8 cellular contexts compared by ENCODE assay signal in the genomic region with DNA sequence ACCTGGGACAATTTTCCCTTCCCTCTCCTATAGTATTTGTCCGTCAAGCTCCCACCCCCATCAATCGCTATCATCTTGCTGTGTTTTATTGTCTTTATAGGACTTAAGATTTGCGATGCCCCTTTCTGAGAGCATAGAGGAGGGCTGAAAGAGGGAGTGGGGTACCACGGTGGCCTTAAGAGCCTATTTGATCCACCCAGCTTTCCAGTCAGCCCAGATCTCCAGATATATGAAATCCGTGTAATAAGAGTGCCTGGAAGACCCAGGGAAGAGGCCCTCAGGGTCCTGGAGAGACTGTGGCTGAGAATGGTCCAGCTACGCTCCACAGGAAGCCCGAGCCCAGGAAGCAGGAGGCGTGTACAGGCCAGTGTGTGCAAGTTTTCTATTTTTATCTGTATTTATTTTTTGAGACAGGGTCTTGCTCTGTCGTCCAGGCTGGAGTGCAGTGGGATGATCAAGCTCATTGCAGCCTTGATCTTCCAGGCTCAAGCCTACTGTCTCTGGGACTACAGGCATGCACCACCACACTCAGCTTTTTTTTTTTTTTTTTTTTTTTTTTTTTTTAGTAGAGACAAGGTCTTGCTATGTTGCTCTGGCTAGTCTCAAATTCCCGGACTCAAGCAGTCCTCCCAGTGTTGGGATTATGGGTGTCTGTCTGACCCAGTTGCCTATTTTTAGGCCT. TPM values are rescaled to one million over a fixed set of nuclear protein-coding genes. Genes with fewer than 3 reads are reported as not detected.
A peak's percentile ranks its signal among the peaks of the same experiment; 100 is the strongest.
DNase-seq lines count a peak whose midpoint lies in the region; ATAC-seq and TF ChIP-seq lines count a peak whose summit lies in the region.

No MANE protein-coding gene starts in this region.

- DNase-seq in DMS53 (lab: John Stamatoyannopoulos, UW): peak; percentile 34
- no peak for DNase-seq in DMS53 treated with DMSO at 0.1 percent for 48 hours (lab: John Stamatoyannopoulos, UW; ENCODE audit: unreplicated experiment)
- no peak for DNase-seq in WERI-Rb-1
- DNase-seq in hepatocyte (ENCODE audit: low spot score): no peak
- no peak for DNase-seq in stimulated activated naive B cell treated with anti-CD40 and anti-IgM and Interleukin-4, amounts not matched to agents 10 μg/mL and 1 μg/mL and 100 μg/mL, for 72 hours
- DNase-seq in GM13976 (ENCODE audit: low spot score): no peak
- no peak for DNase-seq in globus pallidus (ENCODE audit: low spot score)
- no peak for DNase-seq in PC-9

- peaks cover 17 to 42% of the 10 kb centered on the region in 2 donors for H3K4me1 Mint-ChIP-seq in stimulated activated naive B cell treated with anti-CD40 and anti-IgM and Interleukin-4, amounts not matched to agents 10 μg/mL and 1 μg/mL and 100 μg/mL, for 72 hours

- peaks cover 23% of the 10 kb centered on the region for H3F3A ChIP-seq in PC-9 (ENCODE audit: insufficient read depth, low read depth)

- peak overlapping the region; percentile 89 to 91 for H3K4me3 Mint-ChIP-seq in stimulated activated naive B cell treated with anti-CD40 and anti-IgM and Interleukin-4, amounts not matched to agents 10 μg/mL and 1 μg/mL and 100 μg/mL, for 72 hours

- H3K79me2 ChIP-seq in hepatocyte: peaks cover 34% of the 10 kb centered on the region
- H3K79me2 ChIP-seq in PC-9 (ENCODE audit: low read depth): peaks cover 21% of the 10 kb centered on the region

- in situ Hi-C loops in GM13976 (cut with MboI; ENCODE audit: low sequenced_read_pairs, unreplicated experiment): no loop called here

- H3K4me3 ChIP-seq in WERI-Rb-1 (ENCODE audit: low read depth, low read length): peak overlapping the region; percentile 82; the same call in 1 of the 2 replicates
- no peak overlapping the region for H3K4me3 ChIP-seq in hepatocyte
- H3K4me3 ChIP-seq in PC-9: no peak overlapping the region

- no TSS peak for BruUV-seq in PC-9 (replicated peaks; lab: Mats Ljungman, UMichigan)

- H3K27me3 ChIP-seq in WERI-Rb-1 (ENCODE audit: insufficient read depth, low read depth, severe bottlenecking) (no peaks in the 10 kb centered on the region), hepatocyte (no peaks in the 10 kb centered on the region), PC-9 (ENCODE audit: insufficient read depth, low read depth) (no peaks in the 10 kb centered on the region)

- peaks cover 29 to 40% of the 10 kb centered on the region in 2 donors for H3K36me3 Mint-ChIP-seq in stimulated activated naive B cell treated with anti-CD40 and anti-IgM and Interleukin-4, amounts not matched to agents 10 μg/mL and 1 μg/mL and 100 μg/mL, for 72 hours

- intact Hi-C loops in PC-9 (cut with micrococcal nuclease; ENCODE audit: unreplicated experiment): no loop called here

- no peaks in the 10 kb centered on the region for H3K27me3 Mint-ChIP-seq in stimulated activated naive B cell treated with anti-CD40 and anti-IgM and Interleukin-4, amounts not matched to agents 10 μg/mL and 1 μg/mL and 100 μg/mL, for 72 hours

- CTCF ChIA-PET in PC-9 (lab: Charles Lee): interaction anchor here (0.5 to 1.8 kb wide), 5 partner anchors 23 to 555 kb away, joined by 3 to 6 read pairs (median 6); partner anchors contain the start of gene CELSR3

- H3K27ac ChIP-seq in WERI-Rb-1 (peak overlapping the region; percentile 95), hepatocyte (peak overlapping the region; percentile 75), PC-9 (no peak overlapping the region)

- peak overlapping the region; percentile 75 for H3K27ac Mint-ChIP-seq in stimulated activated naive B cell treated with anti-CD40 and anti-IgM and Interleukin-4, amounts not matched to agents 10 μg/mL and 1 μg/mL and 100 μg/mL, for 72 hours

- no peak for ATAC-seq in stimulated activated naive B cell treated with anti-CD40 and anti-IgM and Interleukin-4, amounts not matched to agents 10 μg/mL and 1 μg/mL and 100 μg/mL, for 72 hours (replicated peaks)

- no peak for TF ChIP-seq CTCF in WERI-Rb-1 (IDR thresholded peaks at IDR 0.05; ENCODE audit: low read depth, low read length)
- no peak for TF ChIP-seq CTCF in hepatocyte (IDR thresholded peaks at IDR 0.05; ENCODE audit: poor library complexity)
- no peak for TF ChIP-seq CTCF in GM13976 (IDR thresholded peaks at IDR 0.05; ENCODE audit: borderline replicate concordance, control extremely low read depth, extremely low read depth, insufficient read depth, missing control alignments)
- TF ChIP-seq CTCF in PC-9 (conservative IDR thresholded peaks at IDR 0.05): no peak

- POLR2A ChIA-PET in PC-9 (lab: Charles Lee; ENCODE audit: unreplicated experiment): no interaction called here

- H2AFZ ChIP-seq in hepatocyte: no peak overlapping the region
- no peak overlapping the region for H2AFZ ChIP-seq in PC-9

- peaks cover 48% of the 10 kb centered on the region for H4K20me1 ChIP-seq in hepatocyte (ENCODE audit: insufficient read depth, poor library complexity, severe bottlenecking)
- H4K20me1 ChIP-seq in PC-9 (ENCODE audit: insufficient read depth): peaks cover 8% of the 10 kb centered on the region; the same call in 1 of the 2 replicates

- peaks cover 30% of the 10 kb centered on the region for H3K4me1 ChIP-seq in hepatocyte (ENCODE audit: insufficient read depth)
- H3K4me1 ChIP-seq in PC-9 (replicated peaks; ENCODE audit: insufficient read depth): peaks cover 9% of the 10 kb centered on the region

- H3K36me3 ChIP-seq in WERI-Rb-1 (peaks cover 69% of the 10 kb centered on the region), hepatocyte (replicated peaks; ENCODE audit: insufficient read depth, low read depth) (no peaks in the 10 kb centered on the region), PC-9 (ENCODE audit: low read depth) (no peaks in the 10 kb centered on the region)

- peak overlapping the region; percentile 99 for H3K4me2 ChIP-seq in hepatocyte
- H3K4me2 ChIP-seq in PC-9: no peak overlapping the region

- H3K9me3 ChIP-seq in WERI-Rb-1 (ENCODE audit: severe bottlenecking): no peaks in the 10 kb centered on the region
- no peaks in the 10 kb centered on the region for H3K9me3 ChIP-seq in hepatocyte (ENCODE audit: low read depth)
- H3K9me3 ChIP-seq in PC-9 (ENCODE audit: insufficient read depth, low read depth): no peaks in the 10 kb centered on the region

- H3K9me3 Mint-ChIP-seq in stimulated activated naive B cell treated with anti-CD40 and anti-IgM and Interleukin-4, amounts not matched to agents 10 μg/mL and 1 μg/mL and 100 μg/mL, for 72 hours: no peaks in the 10 kb centered on the region

- WGBS in hepatocyte (ENCODE audit: low lambda C conversion rate, missing lambda C conversion rate): 68% methylated on average over 10 of the region's 10 CpGs

- no peaks in the 10 kb centered on the region for H3K9me2 ChIP-seq in hepatocyte (replicated peaks; ENCODE audit: insufficient read depth)
- H3K9me2 ChIP-seq in PC-9 (ENCODE audit: insufficient read depth): no peaks in the 10 kb centered on the region

RNA-seq across cellular contexts. Expression of gene NCKIPSD, which starts 1.0 kb away (rescaled TPM):
- total RNA-seq in hepatocyte (19.9 and 23.4 TPM in 2 replicates), PC-9 (2021) (40.0 and 53.3 TPM in 2 replicates)
- 21.0 and 22.9 TPM in 2 replicates for polyA plus RNA-seq in hepatocyte

RNA-seq across cellular contexts. Expression of gene CELSR3, which starts 24.0 kb away (rescaled TPM):
- total RNA-seq in hepatocyte (1.6 and 1.8 TPM in 2 replicates), PC-9 (2021) (9.9 and 11.6 TPM in 2 replicates)
- polyA plus RNA-seq in hepatocyte: 1.9 TPM in 2 replicates

RNA-seq across cellular contexts. Expression of gene IP6K2, which starts 30.3 kb away (rescaled TPM):
- total RNA-seq in hepatocyte (99.3 and 112 TPM in 2 replicates), PC-9 (2021) (123 and 144 TPM in 2 replicates)
- polyA plus RNA-seq in hepatocyte: 155 and 169 TPM in 2 replicates

RNA-seq across cellular contexts. Expression of gene SLC26A6, which starts 51.4 kb away (rescaled TPM):
- 42.0 and 56.6 TPM in 2 replicates for total RNA-seq in hepatocyte
- polyA plus RNA-seq in hepatocyte: 53.7 and 60.9 TPM in 2 replicates
- 16.5 and 18.7 TPM in 2 replicates for total RNA-seq in PC-9 (2021)
